In the genomic region with DNA sequence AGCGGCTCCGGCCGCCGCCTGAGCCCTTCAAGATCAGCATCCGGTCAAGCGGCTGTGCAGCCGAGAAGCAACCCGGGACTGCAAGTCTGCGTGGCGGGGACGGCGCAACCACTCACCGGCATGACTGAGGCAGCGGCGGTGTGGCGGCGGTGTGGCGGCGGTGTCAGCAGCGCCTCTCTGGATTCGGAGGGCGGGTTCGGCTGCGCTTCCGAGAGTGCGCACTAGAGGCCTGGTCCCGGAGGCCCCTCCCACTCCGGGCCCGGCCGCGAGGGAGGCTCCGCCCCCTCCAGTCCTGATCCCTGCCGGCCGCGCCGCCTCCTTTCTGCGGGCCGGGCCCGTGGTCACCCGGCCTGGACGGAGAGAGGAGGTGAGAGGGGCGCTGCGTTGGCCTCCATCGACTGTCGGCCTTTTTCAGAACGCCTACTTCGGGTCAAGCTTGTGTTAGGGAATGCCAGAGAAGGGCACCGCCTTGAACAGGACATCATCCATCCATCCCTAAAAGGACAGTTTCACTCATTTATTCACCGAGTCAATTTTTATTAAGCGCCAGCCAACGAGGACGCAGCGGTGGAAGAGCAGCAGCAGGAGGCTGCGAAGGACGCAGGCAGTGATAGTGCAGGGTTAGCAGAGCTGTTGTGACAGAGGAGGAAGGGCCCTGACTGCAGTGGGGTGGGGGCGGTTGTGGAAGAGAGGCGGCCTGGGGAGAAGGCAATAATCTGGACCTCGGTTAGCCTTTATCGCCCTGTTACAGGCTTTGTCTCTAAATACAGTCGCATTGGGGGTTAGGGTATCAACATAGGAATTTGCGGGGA, we compare ENCODE assay signal across 1 cellular context.
A peak's percentile ranks its signal among the peaks of the same experiment; 100 is the strongest.
TF ChIP-seq lines count a peak whose summit lies in the region.

A gene with protein sequence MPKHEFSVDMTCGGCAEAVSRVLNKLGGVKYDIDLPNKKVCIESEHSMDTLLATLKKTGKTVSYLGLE (minus strand): TSS at position 202 of the 812 bp plus-strand sequence. CDS start 80 bp downstream, at position 122.

TF ChIP-seq in K562, 482 proteins besides CTCF, POLR2A, EP300 and RAD21 (continued from another document and continues in another):
- TF ChIP-seq, protein P1, sequence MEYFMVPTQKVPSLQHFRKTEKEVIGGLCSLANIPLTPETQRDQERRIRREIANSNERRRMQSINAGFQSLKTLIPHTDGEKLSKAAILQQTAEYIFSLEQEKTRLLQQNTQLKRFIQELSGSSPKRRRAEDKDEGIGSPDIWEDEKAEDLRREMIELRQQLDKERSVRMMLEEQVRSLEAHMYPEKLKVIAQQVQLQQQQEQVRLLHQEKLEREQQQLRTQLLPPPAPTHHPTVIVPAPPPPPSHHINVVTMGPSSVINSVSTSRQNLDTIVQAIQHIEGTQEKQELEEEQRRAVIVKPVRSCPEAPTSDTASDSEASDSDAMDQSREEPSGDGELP (CRISPR knock-in tag; IDR thresholded peaks at IDR 0.05; ENCODE audit: borderline replicate concordance) = no peak; the same call in 1 of the 2 replicates
- TF ChIP-seq MCM2 (IDR thresholded peaks at IDR 0.05; ENCODE audit: low read depth) = no peak
- no peak for TF ChIP-seq ZNF384 (IDR thresholded peaks at IDR 0.05; ENCODE audit: low read depth, low read length)
- TF ChIP-seq, protein P2, sequence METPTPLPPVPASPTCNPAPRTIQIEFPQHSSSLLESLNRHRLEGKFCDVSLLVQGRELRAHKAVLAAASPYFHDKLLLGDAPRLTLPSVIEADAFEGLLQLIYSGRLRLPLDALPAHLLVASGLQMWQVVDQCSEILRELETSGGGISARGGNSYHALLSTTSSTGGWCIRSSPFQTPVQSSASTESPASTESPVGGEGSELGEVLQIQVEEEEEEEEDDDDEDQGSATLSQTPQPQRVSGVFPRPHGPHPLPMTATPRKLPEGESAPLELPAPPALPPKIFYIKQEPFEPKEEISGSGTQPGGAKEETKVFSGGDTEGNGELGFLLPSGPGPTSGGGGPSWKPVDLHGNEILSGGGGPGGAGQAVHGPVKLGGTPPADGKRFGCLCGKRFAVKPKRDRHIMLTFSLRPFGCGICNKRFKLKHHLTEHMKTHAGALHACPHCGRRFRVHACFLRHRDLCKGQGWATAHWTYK (CRISPR knock-in tag; IDR thresholded peaks at IDR 0.05) = peak; percentile 44; the same call in 1 of the 2 replicates
- peak; percentile 86 for TF ChIP-seq CBX1 (IDR thresholded peaks at IDR 0.05; ENCODE audit: low read depth)
- no peak for TF ChIP-seq XRCC3 (IDR thresholded peaks at IDR 0.05)
- no peak for TF ChIP-seq ZNF436 (CRISPR knock-in tag; IDR thresholded peaks at IDR 0.05)
- TF ChIP-seq PRMT5 (CRISPR knock-in tag; IDR thresholded peaks at IDR 0.05) = no peak
- TF ChIP-seq, protein P3, sequence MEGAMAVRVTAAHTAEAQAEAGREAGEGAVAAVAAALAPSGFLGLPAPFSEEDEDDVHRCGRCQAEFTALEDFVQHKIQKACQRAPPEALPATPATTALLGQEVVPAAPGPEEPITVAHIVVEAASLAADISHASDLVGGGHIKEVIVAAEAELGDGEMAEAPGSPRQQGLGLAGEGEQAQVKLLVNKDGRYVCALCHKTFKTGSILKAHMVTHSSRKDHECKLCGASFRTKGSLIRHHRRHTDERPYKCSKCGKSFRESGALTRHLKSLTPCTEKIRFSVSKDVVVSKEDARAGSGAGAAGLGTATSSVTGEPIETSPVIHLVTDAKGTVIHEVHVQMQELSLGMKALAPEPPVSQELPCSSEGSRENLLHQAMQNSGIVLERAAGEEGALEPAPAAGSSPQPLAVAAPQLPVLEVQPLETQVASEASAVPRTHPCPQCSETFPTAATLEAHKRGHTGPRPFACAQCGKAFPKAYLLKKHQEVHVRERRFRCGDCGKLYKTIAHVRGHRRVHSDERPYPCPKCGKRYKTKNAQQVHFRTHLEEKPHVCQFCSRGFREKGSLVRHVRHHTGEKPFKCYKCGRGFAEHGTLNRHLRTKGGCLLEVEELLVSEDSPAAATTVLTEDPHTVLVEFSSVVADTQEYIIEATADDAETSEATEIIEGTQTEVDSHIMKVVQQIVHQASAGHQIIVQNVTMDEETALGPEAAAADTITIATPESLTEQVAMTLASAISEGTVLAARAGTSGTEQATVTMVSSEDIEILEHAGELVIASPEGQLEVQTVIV (CRISPR knock-in tag; IDR thresholded peaks at IDR 0.05; ENCODE audit: borderline replicate concordance) = no peak
- peak; percentile 49; the same call in 1 of the 2 replicates for TF ChIP-seq ZNF175 (CRISPR knock-in tag; IDR thresholded peaks at IDR 0.05; ENCODE audit: low read depth)
- TF ChIP-seq IRF1 (CRISPR knock-in tag; IDR thresholded peaks at IDR 0.05; ENCODE audit: borderline replicate concordance) = no peak
- no peak for TF ChIP-seq BCL6 (CRISPR knock-in tag; IDR thresholded peaks at IDR 0.05)
- TF ChIP-seq ESRRB (CRISPR knock-in tag; IDR thresholded peaks at IDR 0.05; ENCODE audit: borderline replicate concordance) = no peak
- TF ChIP-seq BRCA1 (IDR thresholded peaks at IDR 0.05) = no peak
- no peak for TF ChIP-seq BRCA1 (CRISPR knock-in tag; IDR thresholded peaks at IDR 0.05)
- TF ChIP-seq RFX5 (IDR thresholded peaks at IDR 0.05; ENCODE audit: low read depth, low read length) = no peak
- 0 out of 4 replicates have a peak, but pooled peaks of 1 of the 2 experiments have one; percentile 37 for TF ChIP-seq CSDE1 (IDR thresholded peaks at IDR 0.05)
- TF ChIP-seq NFE2L1 (tag; IDR thresholded peaks at IDR 0.05; ENCODE audit: borderline replicate concordance, low read depth) = no peak
- no peak for TF ChIP-seq ZNF121 (CRISPR knock-in tag; conservative IDR thresholded peaks at IDR 0.05)
- TF ChIP-seq TBP (optimal IDR thresholded peaks at IDR 0.05; ENCODE audit: low read depth, low read length) = peak; percentile 87
- no peak for TF ChIP-seq ZNF445 (CRISPR knock-in tag; IDR thresholded peaks at IDR 0.05; ENCODE audit: low read depth)
- no peak for TF ChIP-seq ZNF124 (CRISPR knock-in tag; IDR thresholded peaks at IDR 0.05)
- no peak for TF ChIP-seq STAT5A (IDR thresholded peaks at IDR 0.05; ENCODE audit: borderline replicate concordance, low read length)
- no peak for TF ChIP-seq ZNF23 (CRISPR knock-in tag; IDR thresholded peaks at IDR 0.05)
- TF ChIP-seq GABPB1 (CRISPR knock-in tag; IDR thresholded peaks at IDR 0.05) = no peak; the same call in 1 of the 2 replicates
- TF ChIP-seq CBFA2T3 (IDR thresholded peaks at IDR 0.05) = peak; percentile 74
- TF ChIP-seq HMGN3 (IDR thresholded peaks at IDR 0.05; ENCODE audit: borderline replicate concordance, extremely low read depth, insufficient read length, low read depth, low read length) = peak; percentile 82
- TF ChIP-seq CREB1 (IDR thresholded peaks at IDR 0.05) = no peak
- TF ChIP-seq CREB1 (CRISPR knock-in tag; IDR thresholded peaks at IDR 0.05) = peak; percentile 53; the same call in 1 of the 2 replicates
- TF ChIP-seq ZZZ3 (IDR thresholded peaks at IDR 0.05) = 0 out of 2 replicates have a peak, but pooled peaks have one; percentile 25
- TF ChIP-seq ZNF140 (CRISPR knock-in tag; IDR thresholded peaks at IDR 0.05) = no peak
- TF ChIP-seq EGR1 (conservative IDR thresholded peaks at IDR 0.05) = 0 out of 2 replicates have a peak, but pooled peaks have one; percentile 2
- TF ChIP-seq, protein P4, sequence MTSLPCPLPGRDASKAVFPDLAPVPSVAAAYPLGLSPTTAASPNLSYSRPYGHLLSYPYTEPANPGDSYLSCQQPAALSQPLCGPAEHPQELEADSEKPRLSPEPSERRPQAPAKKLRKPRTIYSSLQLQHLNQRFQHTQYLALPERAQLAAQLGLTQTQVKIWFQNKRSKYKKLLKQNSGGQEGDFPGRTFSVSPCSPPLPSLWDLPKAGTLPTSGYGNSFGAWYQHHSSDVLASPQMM (CRISPR knock-in tag; IDR thresholded peaks at IDR 0.05) = no peak
- no peak for TF ChIP-seq RFX1 (IDR thresholded peaks at IDR 0.05)
- TF ChIP-seq, protein P5, sequence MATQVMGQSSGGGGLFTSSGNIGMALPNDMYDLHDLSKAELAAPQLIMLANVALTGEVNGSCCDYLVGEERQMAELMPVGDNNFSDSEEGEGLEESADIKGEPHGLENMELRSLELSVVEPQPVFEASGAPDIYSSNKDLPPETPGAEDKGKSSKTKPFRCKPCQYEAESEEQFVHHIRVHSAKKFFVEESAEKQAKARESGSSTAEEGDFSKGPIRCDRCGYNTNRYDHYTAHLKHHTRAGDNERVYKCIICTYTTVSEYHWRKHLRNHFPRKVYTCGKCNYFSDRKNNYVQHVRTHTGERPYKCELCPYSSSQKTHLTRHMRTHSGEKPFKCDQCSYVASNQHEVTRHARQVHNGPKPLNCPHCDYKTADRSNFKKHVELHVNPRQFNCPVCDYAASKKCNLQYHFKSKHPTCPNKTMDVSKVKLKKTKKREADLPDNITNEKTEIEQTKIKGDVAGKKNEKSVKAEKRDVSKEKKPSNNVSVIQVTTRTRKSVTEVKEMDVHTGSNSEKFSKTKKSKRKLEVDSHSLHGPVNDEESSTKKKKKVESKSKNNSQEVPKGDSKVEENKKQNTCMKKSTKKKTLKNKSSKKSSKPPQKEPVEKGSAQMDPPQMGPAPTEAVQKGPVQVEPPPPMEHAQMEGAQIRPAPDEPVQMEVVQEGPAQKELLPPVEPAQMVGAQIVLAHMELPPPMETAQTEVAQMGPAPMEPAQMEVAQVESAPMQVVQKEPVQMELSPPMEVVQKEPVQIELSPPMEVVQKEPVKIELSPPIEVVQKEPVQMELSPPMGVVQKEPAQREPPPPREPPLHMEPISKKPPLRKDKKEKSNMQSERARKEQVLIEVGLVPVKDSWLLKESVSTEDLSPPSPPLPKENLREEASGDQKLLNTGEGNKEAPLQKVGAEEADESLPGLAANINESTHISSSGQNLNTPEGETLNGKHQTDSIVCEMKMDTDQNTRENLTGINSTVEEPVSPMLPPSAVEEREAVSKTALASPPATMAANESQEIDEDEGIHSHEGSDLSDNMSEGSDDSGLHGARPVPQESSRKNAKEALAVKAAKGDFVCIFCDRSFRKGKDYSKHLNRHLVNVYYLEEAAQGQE (CRISPR knock-in tag; IDR thresholded peaks at IDR 0.05; ENCODE audit: low read depth) = no peak
- no peak for TF ChIP-seq ZKSCAN3 (CRISPR knock-in tag; IDR thresholded peaks at IDR 0.05)
- TF ChIP-seq NKRF (IDR thresholded peaks at IDR 0.05; ENCODE audit: borderline replicate concordance) = peak; percentile 8; the same call in 1 of the 2 replicates
- TF ChIP-seq CXXC5 (CRISPR knock-in tag; IDR thresholded peaks at IDR 0.05) = peak; percentile 82
- peak; percentile 54 for TF ChIP-seq CBFA2T2 (conservative IDR thresholded peaks at IDR 0.05)
- TF ChIP-seq DPF2 (IDR thresholded peaks at IDR 0.05) = peak; percentile 79
- TF ChIP-seq RBM17 (IDR thresholded peaks at IDR 0.05; ENCODE audit: borderline replicate concordance, low read depth, low read length) = no peak
- TF ChIP-seq MTA3 (IDR thresholded peaks at IDR 0.05; ENCODE audit: borderline replicate concordance) = peak; percentile 84
- TF ChIP-seq MAFF (IDR thresholded peaks at IDR 0.05; ENCODE audit: low read length) = no peak
- TF ChIP-seq COPS2 (conservative IDR thresholded peaks at IDR 0.05) = no peak
- peak; percentile 44 for TF ChIP-seq HNRNPLL (IDR thresholded peaks at IDR 0.05; ENCODE audit: low read depth, low read length, poor library complexity, severe bottlenecking)
- TF ChIP-seq ZNF3 (CRISPR knock-in tag; IDR thresholded peaks at IDR 0.05) = no peak
- TF ChIP-seq EHMT2 (IDR thresholded peaks at IDR 0.05) = no peak
- TF ChIP-seq RBM22 (IDR thresholded peaks at IDR 0.05; ENCODE audit: low read depth, low read length, poor library complexity, severe bottlenecking) = no peak
- peak; percentile 66 for TF ChIP-seq HDAC2 (IDR thresholded peaks at IDR 0.05)
- peak; percentile 80 for TF ChIP-seq MYC (IDR thresholded peaks at IDR 0.05; ENCODE audit: low read depth, low read length)
- TF ChIP-seq MYC (CRISPR knock-in tag; IDR thresholded peaks at IDR 0.05; ENCODE audit: borderline replicate concordance, low read depth) = no peak
- TF ChIP-seq, protein P6, sequence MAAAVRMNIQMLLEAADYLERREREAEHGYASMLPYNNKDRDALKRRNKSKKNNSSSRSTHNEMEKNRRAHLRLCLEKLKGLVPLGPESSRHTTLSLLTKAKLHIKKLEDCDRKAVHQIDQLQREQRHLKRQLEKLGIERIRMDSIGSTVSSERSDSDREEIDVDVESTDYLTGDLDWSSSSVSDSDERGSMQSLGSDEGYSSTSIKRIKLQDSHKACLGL (CRISPR knock-in tag; IDR thresholded peaks at IDR 0.05; ENCODE audit: borderline replicate concordance, poor library complexity, severe bottlenecking) = no peak
- peak; percentile 65 to 66; a peak in 3 of 4 replicates for TF ChIP-seq KDM1A (IDR thresholded peaks at IDR 0.05)
- no peak for TF ChIP-seq NCOA1 (IDR thresholded peaks at IDR 0.05; ENCODE audit: low read depth)
- no peak for TF ChIP-seq ETS2 (tag; IDR thresholded peaks at IDR 0.05; ENCODE audit: borderline replicate concordance, poor library complexity, severe bottlenecking)
- TF ChIP-seq ZFP91 (CRISPR knock-in tag; IDR thresholded peaks at IDR 0.05) = no peak
